In genomic region chr19:36014029-36014924, GRCh38 we compare ENCODE assay signal across 1 cellular context.
TF ChIP-seq lines count a peak whose summit lies in the region.

Gene ALKBH6 (minus strand): TSS chr19:36014213. CDS start chr19:36013397, 816 bp downstream.

TF ChIP-seq in HepG2, 621 proteins besides CTCF, POLR2A, EP300 and RAD21 (continued from another document and continues in another):
- TF ChIP-seq ZNF761 (CRISPR knock-in tag; conservative IDR thresholded peaks at IDR 0.05): no peak
- TF ChIP-seq ZNF644 (CRISPR knock-in tag; IDR thresholded peaks at IDR 0.05; ENCODE audit: low read depth): no peak
- TF ChIP-seq STAT5B (CRISPR knock-in tag; IDR thresholded peaks at IDR 0.05): no peak; the same call in 1 of the 2 replicates
- TF ChIP-seq HOXD1 (CRISPR knock-in tag; IDR thresholded peaks at IDR 0.05): no peak
- TF ChIP-seq POLR2AphosphoS2 (IDR thresholded peaks at IDR 0.05; ENCODE audit: low read depth, low read length): no peak
- TF ChIP-seq TAF1 (CRISPR knock-in tag; IDR thresholded peaks at IDR 0.05): peak; percentile 62
- TF ChIP-seq POGZ (CRISPR knock-in tag; IDR thresholded peaks at IDR 0.05): peak; percentile 36; the same call in 1 of the 2 replicates
- TF ChIP-seq ZNF124 (CRISPR knock-in tag; IDR thresholded peaks at IDR 0.05): no peak
- peak; percentile 90 for TF ChIP-seq ARID4A (CRISPR knock-in tag; IDR thresholded peaks at IDR 0.05; ENCODE audit: borderline replicate concordance)
- TF ChIP-seq ZNF646 (CRISPR knock-in tag; IDR thresholded peaks at IDR 0.05): no peak
- no peak for TF ChIP-seq HINFP (CRISPR knock-in tag; IDR thresholded peaks at IDR 0.05; ENCODE audit: low read depth)
- TF ChIP-seq MAZ (IDR thresholded peaks at IDR 0.05; ENCODE audit: borderline replicate concordance, low read depth, low read length): no peak
- TF ChIP-seq MAZ (CRISPR knock-in tag; IDR thresholded peaks at IDR 0.05; ENCODE audit: low read depth): no peak; the same call in none of the 2 replicates
- TF ChIP-seq HMGXB4 (CRISPR knock-in tag; IDR thresholded peaks at IDR 0.05; ENCODE audit: borderline replicate concordance in 1 of 2, low read depth in 1 of 2): no peak
- no peak for TF ChIP-seq FIP1L1 (IDR thresholded peaks at IDR 0.05; ENCODE audit: borderline replicate concordance, insufficient read depth, low read depth, low read length)
- TF ChIP-seq ARNTL (CRISPR knock-in tag; IDR thresholded peaks at IDR 0.05): no peak
- no peak for TF ChIP-seq MLX (CRISPR knock-in tag; IDR thresholded peaks at IDR 0.05)
- TF ChIP-seq DZIP1 (CRISPR knock-in tag; IDR thresholded peaks at IDR 0.05): no peak
- peak; percentile 94 for TF ChIP-seq NFYB (CRISPR knock-in tag; IDR thresholded peaks at IDR 0.05)
- no peak for TF ChIP-seq BCLAF1 (IDR thresholded peaks at IDR 0.05)
- TF ChIP-seq ARID2 (CRISPR knock-in tag; IDR thresholded peaks at IDR 0.05; ENCODE audit: borderline replicate concordance): no peak
- no peak; the same call in 1 of the 2 replicates for TF ChIP-seq CREBL2 (CRISPR knock-in tag; IDR thresholded peaks at IDR 0.05; ENCODE audit: borderline replicate concordance)
- TF ChIP-seq TBX2 (CRISPR knock-in tag; IDR thresholded peaks at IDR 0.05; ENCODE audit: borderline replicate concordance): peak; percentile 55
- TF ChIP-seq ZNF770 (CRISPR knock-in tag; IDR thresholded peaks at IDR 0.05): no peak
